1 cellular context compared by ENCODE assay signal in genomic region chr1:197140123-197140522, GRCh38.
TF ChIP-seq lines count a peak whose summit lies in the region.

No MANE protein-coding gene starts in this region.

TF ChIP-seq in endothelial cell of umbilical vein, 7 proteins besides CTCF, POLR2A, EP300 and RAD21 (continued from another document):
- no peak for TF ChIP-seq MAX (IDR thresholded peaks at IDR 0.05; ENCODE audit: insufficient read depth, insufficient read length)
- no peak for TF ChIP-seq POLR2AphosphoS5 (IDR thresholded peaks at IDR 0.05; ENCODE audit: insufficient read depth, low read depth, low read length)
